Comparison of ENCODE assay signal across 32 cellular contexts in genomic region chr9:135260776-135261175, GRCh38.
"Had no signal": no experiment of that assay in that cellular context is flagged by ENCODE, and none has a peak within 500 bp of the region (broad histone marks: within the 10 kb centered on the region; RNA-seq: fewer than 3 reads in every experiment).

No MANE protein-coding gene starts in this region.

- H3K9me3 ChIP-seq: adrenal gland, ascending aorta, breast epithelium, colonic mucosa, esophagus squamous epithelium, gastroesophageal sphincter had no signal

- H3K36me3 ChIP-seq: adrenal gland, ascending aorta, breast epithelium, cardiac muscle cell, colonic mucosa, esophagus squamous epithelium, gastroesophageal sphincter, WERI-Rb-1 had no signal

- H3K27me3 ChIP-seq: adrenal gland, ascending aorta, colonic mucosa had no signal

- ATAC-seq: activated CD4-positive, alpha-beta T cell treated with anti-CD3 and anti-CD28 coated beads for 36 hours; activated CD8-positive, alpha-beta memory T cell treated with anti-CD3 and anti-CD28 coated beads, Interleukin-2, amount 10 ng/mL, durations not matched to agents 7 days and 5 days; activated CD8-positive, alpha-beta T cell treated with anti-CD3 and anti-CD28 coated beads, Interleukin-2, amount 10 ng/mL, durations not matched to agents 7 days and 5 days; activated naive CD8-positive, alpha-beta T cell treated with anti-CD3 and anti-CD28 coated beads, Interleukin-2, amount 50 U/mL, for 24 hours; gastroesophageal sphincter; T-helper 17 cell had no signal

- H3K4me3 ChIP-seq: adrenal gland, ascending aorta, breast epithelium, cardiac muscle cell, colonic mucosa, esophagus squamous epithelium, gastroesophageal sphincter had no signal

- DNase-seq: activated CD4-positive, alpha-beta memory T cell treated with anti-CD3 and anti-CD28 coated beads for 36 hours; activated CD4-positive, alpha-beta T cell treated with anti-CD3 and anti-CD28 coated beads for 36 hours; activated CD4-positive, alpha-beta T cell treated with anti-CD3 and anti-CD28 coated beads, Interleukin-2, amount 10 ng/mL, durations not matched to agents 24 days and 14 days; activated CD4-positive, CD25-positive, alpha-beta regulatory T cell; activated CD4-positive, CD25-positive, alpha-beta regulatory T cell treated with anti-CD3 and anti-CD28 coated beads, Interleukin-2, amount 50 U/mL, for 72 hours; activated CD8-positive, alpha-beta memory T cell treated with anti-CD3 and anti-CD28 coated beads, Interleukin-2, amount 10 ng/mL, durations not matched to agents 7 days and 5 days; activated CD8-positive, alpha-beta memory T cell treated with anti-CD3 and anti-CD28 coated beads, Interleukin-2, amount 50 U/mL, for 4 hours; activated CD8-positive, alpha-beta T cell treated with anti-CD3 and anti-CD28 coated beads, Interleukin-2, amount 10 ng/mL, durations not matched to agents 7 days and 5 days; activated effector memory CD4-positive, alpha-beta T cell treated with anti-CD3 and anti-CD28 coated beads, Interleukin-2, amount 50 U/mL, for 16 hours; activated naive CD4-positive, alpha-beta T cell treated with anti-CD3 and anti-CD28 coated beads for 36 hours; activated naive CD8-positive, alpha-beta T cell treated with anti-CD3 and anti-CD28 coated beads for 36 hours; activated naive CD8-positive, alpha-beta T cell treated with anti-CD3 and anti-CD28 coated beads, Interleukin-2, amount 50 U/mL, for 24 hours; activated T-cell treated with anti-CD3 and anti-CD28 coated beads, Interleukin-2, amount 50 U/mL, for 1 hour; activated T-cell treated with anti-CD3 and anti-CD28 coated beads, Interleukin-2, amount 50 U/mL, for 48 hours; adrenal gland; amygdala; central memory CD4-positive, alpha-beta T cell; cerebellar nuclear complex; colonic mucosa; effector CD8-positive, alpha-beta T cell; esophagus squamous epithelium; foreskin melanocyte; head of caudate nucleus; T-helper 1 cell; T-helper 17 cell; T1000; WERI-Rb-1 had no signal

- H3K27ac ChIP-seq: adrenal gland, ascending aorta, breast epithelium, cardiac muscle cell, colonic mucosa, epithelial cell of prostate, esophagus squamous epithelium, gastroesophageal sphincter, WERI-Rb-1 had no signal

- H3K4me1 ChIP-seq: adrenal gland, ascending aorta, breast epithelium, colonic mucosa, esophagus squamous epithelium had no signal
